Comparison of ENCODE assay signal across 10 cellular contexts in genomic region chr2:62455957-62456692, GRCh38. TPM values are rescaled to one million over a fixed set of nuclear protein-coding genes. Genes with fewer than 3 reads are reported as not detected.
DNase-seq lines count a peak whose midpoint lies in the region; ATAC-seq and TF ChIP-seq lines count a peak whose summit lies in the region.
"Had no signal": no experiment of that assay in that cellular context is flagged by ENCODE, and none has a peak within 500 bp of the region (broad histone marks: within the 10 kb centered on the region; RNA-seq: fewer than 3 reads in every experiment).

No MANE protein-coding gene starts in this region.

- H3K27me3 ChIP-seq in HAP-1 (ENCODE audit: low read depth) = no peaks in the 10 kb centered on the region
- no peaks in the 10 kb centered on the region for H3K27me3 ChIP-seq in RWPE2 (ENCODE audit: insufficient read depth, poor library complexity, severe bottlenecking)
- H3K27me3 ChIP-seq in foreskin keratinocyte = no peaks in the 10 kb centered on the region
- no peaks in the 10 kb centered on the region for H3K27me3 ChIP-seq in subcutaneous abdominal adipose tissue (ENCODE audit: control insufficient read depth in 5 of 5, insufficient read depth in 4 of 5, low read length in 5 of 5)

- no peaks in the 10 kb centered on the region for H3K36me3 ChIP-seq in HAP-1 (replicated peaks)
- H3K36me3 ChIP-seq in RWPE2 (ENCODE audit: low read depth) = no peaks in the 10 kb centered on the region
- H3K36me3 ChIP-seq in subcutaneous abdominal adipose tissue (ENCODE audit: control insufficient read depth in 5 of 5, insufficient read depth in 5 of 5, low read length in 5 of 5) = no peaks in the 10 kb centered on the region

- H3K9ac ChIP-seq in subcutaneous abdominal adipose tissue (ENCODE audit: low read length in 5 of 5) = peak overlapping the region in 3 of 5 donors; percentile 74 to 90 (median 86)

- ATAC-seq in RWPE2 (ENCODE audit: low read depth) = no peak
- no peak for ATAC-seq in foreskin keratinocyte
- ATAC-seq in HG03097 (IDR thresholded peaks at IDR 0.05; ENCODE audit: low FRiP score, unreplicated experiment) = no peak

- H3K4me3 ChIP-seq in HAP-1 (no peak overlapping the region), RWPE2 (ENCODE audit: severe bottlenecking) (no peak overlapping the region), subcutaneous abdominal adipose tissue (ENCODE audit: low read depth in 1 of 5, low read length in 5 of 5) (peak overlapping the region in 2 of 5 donors; percentile 79 to 80)

- H3K27ac ChIP-seq in RWPE2 (ENCODE audit: poor library complexity, severe bottlenecking) (peak overlapping the region; percentile 30), foreskin keratinocyte (peak overlapping the region; percentile 74), subcutaneous abdominal adipose tissue (ENCODE audit: low read depth, low read length) (no peak overlapping the region)

- no peaks in the 10 kb centered on the region for H3K9me3 ChIP-seq in HAP-1
- no peaks in the 10 kb centered on the region for H3K9me3 ChIP-seq in RWPE2 (ENCODE audit: severe bottlenecking)
- H3K9me3 ChIP-seq in subcutaneous abdominal adipose tissue (ENCODE audit: control insufficient read depth in 5 of 5, low read length in 5 of 5) = no peaks in the 10 kb centered on the region

- in situ Hi-C loops in HAP-1 (cut with MboI; ENCODE audit: low sequenced_read_pairs) = loop anchor here (5.0 to 25.0 kb wide), 2 partner anchors 316 to 581 kb away; no protein-coding TSS in a partner anchor

- H3K4me1 ChIP-seq in HAP-1 = peaks cover 17% of the 10 kb centered on the region
- peaks cover 15% of the 10 kb centered on the region for H3K4me1 ChIP-seq in RWPE2 (ENCODE audit: insufficient read depth, poor library complexity, severe bottlenecking)
- peaks cover 19% of the 10 kb centered on the region for H3K4me1 ChIP-seq in foreskin keratinocyte
- peaks cover 0 to 25% (median 20%) of the 10 kb centered on the region in 5 donors for H3K4me1 ChIP-seq in subcutaneous abdominal adipose tissue (ENCODE audit: control insufficient read depth in 5 of 5, insufficient read depth in 5 of 5, low read length in 5 of 5)

- no peak for TF ChIP-seq CTCF in RWPE2 (IDR thresholded peaks at IDR 0.05; ENCODE audit: poor library complexity, severe bottlenecking)
- TF ChIP-seq CTCF in foreskin keratinocyte (conservative IDR thresholded peaks at IDR 0.05) = no peak

- DNase-seq in HAP-1 (ENCODE audit: low spot score in 2 of 2) = peak; percentile 17 to 66
- DNase-seq in RWPE2 (ENCODE audit: low spot score) = no peak
- DNase-seq in foreskin keratinocyte = no peak
- DNase-seq in COLO668 (lab: John Stamatoyannopoulos, UW; ENCODE audit: unreplicated experiment) = no peak
- no peak for DNase-seq in middle frontal gyrus (ENCODE audit: extremely low spot score, low spot score)
- no peak for DNase-seq in SKM-1 treated with dmso at 0.1 percent for 144 hours (lab: John Stamatoyannopoulos, UW; ENCODE audit: unreplicated experiment)

RNA-seq across cellular contexts. Expression of gene TMEM17, which starts 49.9 kb away (rescaled TPM):
- 2.3 and 2.5 TPM in 2 replicates for total RNA-seq in foreskin keratinocyte
- 1.9 and 2.1 TPM in 2 replicates for polyA plus RNA-seq in foreskin keratinocyte
- total RNA-seq: activated CD4-positive, alpha-beta T cell treated with anti-CD3 and anti-CD28 coated beads, Interleukin-2, amount 10 ng/mL, durations not matched to agents 7 days and 5 days; T-helper 1 cell treated with Interleukin-12 subunit alpha and Interleukin-12 subunit beta and Interleukin-4 antibody, amounts not matched to agents 30 ng/mL and 1 ng/mL, for 36 hours had no signal

Comparison
In these comparisons a context has a peak if more than half of its experiments do, and no peak if none do; other contexts are left out.
1. DNase-seq: peak in HAP-1 (2 of 2); none in RWPE2 (single experiment), foreskin keratinocyte (0 of 2), COLO668 (single experiment), middle frontal gyrus (single experiment) and SKM-1 treated with dmso at 0.1 percent for 144 hours (single experiment).